ENCODE assay signal across 23 cellular contexts in genomic region chr15:45262906-45263456, GRCh38. TPM values are rescaled to one million over a fixed set of nuclear protein-coding genes. Genes with fewer than 3 reads are reported as not detected.
"Had no signal": no experiment of that assay in that cellular context is flagged by ENCODE, and none has a peak within 500 bp of the region (broad histone marks: within the 10 kb centered on the region; RNA-seq: fewer than 3 reads in every experiment).

No MANE protein-coding gene starts in this region.

- H3K4me3 Mint-ChIP-seq: nephron progenitor cell had no signal

- H3K27ac Mint-ChIP-seq: nephron progenitor cell had no signal

- H3K36me3 ChIP-seq: colonic mucosa, left lung, lower lobe of right lung, neutrophil had no signal

- FAIRE-seq: endothelial cell of umbilical vein had no signal

- DNase-seq: colonic mucosa; dermis blood vessel endothelial cell; foreskin melanocyte; head of caudate nucleus; hippocampal formation; kidney glomerular epithelial cell; left lung; lower lobe of right lung; mesenchymal stem cell; midbrain; nephron progenitor cell; posterior cingulate gyrus; stimulated activated CD4-positive, alpha-beta T cell treated with anti-CD3 and anti-CD28 coated beads, Interleukin-2, amount 100 ng/mL, for 48 hours; stimulated activated naive CD4-positive, alpha-beta T cell treated with Interleukin-2 at 50 U/mL for 16 hours had no signal

- H3K4me3 ChIP-seq: colonic mucosa, left lung, lower lobe of right lung, smooth muscle cell had no signal

- H3K4me1 ChIP-seq: colonic mucosa, left lung, lower lobe of right lung had no signal

- H3K27me3 ChIP-seq: colonic mucosa, left lung, neutrophil had no signal

- ATAC-seq: left lung, lower lobe of right lung had no signal

- H3K9me3 ChIP-seq: colonic mucosa, left lung, lower lobe of right lung, neutrophil had no signal

- H3K4me1 Mint-ChIP-seq: nephron progenitor cell had no signal

- H3K4me2 ChIP-seq: smooth muscle cell had no signal

- H3K27ac ChIP-seq: colonic mucosa, left lung, lower lobe of right lung, neutrophil had no signal

- H3K9me3 Mint-ChIP-seq: nephron progenitor cell had no signal

RNA-seq across cellular contexts. Expression of gene SLC28A2, which starts 10.9 kb away (rescaled TPM):
- total RNA-seq: cardiac septum, cerebellum, dermis blood vessel endothelial cell, endothelial cell of umbilical vein, left lung, osteoblast, pulmonary artery endothelial cell, smooth muscle cell, ureter had no signal
- polyA plus RNA-seq: endothelial cell of umbilical vein, esophagus, smooth muscle cell had no signal
